Comparison of ENCODE assay signal across 27 cellular contexts in genomic region chr1:185701650-185702049, GRCh38. TPM values are rescaled to one million over a fixed set of nuclear protein-coding genes. Genes with fewer than 3 reads are reported as not detected.
"Had no signal": no experiment of that assay in that cellular context is flagged by ENCODE, and none has a peak within 500 bp of the region (broad histone marks: within the 10 kb centered on the region; RNA-seq: fewer than 3 reads in every experiment).

No MANE protein-coding gene starts in this region.

- H3K4me1 ChIP-seq: gastroesophageal sphincter, right atrium auricular region, upper lobe of left lung, vagina had no signal

- H3K9me3 ChIP-seq: gastroesophageal sphincter, right atrium auricular region, thoracic aorta, upper lobe of left lung, vagina had no signal

- H3K4me3 Mint-ChIP-seq: activated CD4-positive, alpha-beta T cell treated with anti-CD3 and anti-CD28 coated beads for 36 hours; activated naive CD8-positive, alpha-beta T cell treated with anti-CD3 and anti-CD28 coated beads, Interleukin-2, amount 50 U/mL, for 24 hours; activated T-cell treated with anti-CD3 and anti-CD28 coated beads, Interleukin-2, amount 50 U/mL, for 24 hours; effector memory CD8-positive, alpha-beta T cell; immature natural killer cell; memory B cell; naive thymus-derived CD8-positive, alpha-beta T cell; neural crest cell; stimulated activated naive CD8-positive, alpha-beta T cell treated with anti-CD3 and anti-CD28 coated beads, Interleukin-15, Interleukin-2, amounts not matched to agents 100 ng/mL and 50 ng/mL, for 24 hours; T-helper 17 cell had no signal

- H3K27ac Mint-ChIP-seq: activated CD4-positive, alpha-beta T cell treated with anti-CD3 and anti-CD28 coated beads for 36 hours; activated naive CD8-positive, alpha-beta T cell treated with anti-CD3 and anti-CD28 coated beads, Interleukin-2, amount 50 U/mL, for 24 hours; activated T-cell treated with anti-CD3 and anti-CD28 coated beads, Interleukin-2, amount 50 U/mL, for 24 hours; effector memory CD8-positive, alpha-beta T cell; immature natural killer cell; memory B cell; naive thymus-derived CD8-positive, alpha-beta T cell; stimulated activated naive CD8-positive, alpha-beta T cell treated with anti-CD3 and anti-CD28 coated beads, Interleukin-15, Interleukin-2, amounts not matched to agents 100 ng/mL and 50 ng/mL, for 24 hours; T-helper 17 cell had no signal

- H3K4me1 Mint-ChIP-seq: immature natural killer cell, neural crest cell had no signal

- H3K27me3 ChIP-seq: gastroesophageal sphincter, right atrium auricular region, upper lobe of left lung, vagina had no signal

- H3K36me3 Mint-ChIP-seq: memory B cell; naive thymus-derived CD8-positive, alpha-beta T cell had no signal

- H3K4me3 ChIP-seq: gastroesophageal sphincter, right atrium auricular region, thoracic aorta, upper lobe of left lung, vagina had no signal

- ATAC-seq: activated naive CD8-positive, alpha-beta T cell treated with anti-CD3 and anti-CD28 coated beads, Interleukin-2, amount 50 U/mL, for 24 hours; effector memory CD8-positive, alpha-beta T cell; gastroesophageal sphincter; naive thymus-derived CD8-positive, alpha-beta T cell; T-helper 17 cell had no signal

- H3K9me3 Mint-ChIP-seq: activated naive CD8-positive, alpha-beta T cell treated with anti-CD3 and anti-CD28 coated beads, Interleukin-2, amount 50 U/mL, for 24 hours; activated T-cell treated with anti-CD3 and anti-CD28 coated beads, Interleukin-2, amount 50 U/mL, for 24 hours; effector memory CD8-positive, alpha-beta T cell; memory B cell; naive thymus-derived CD8-positive, alpha-beta T cell; stimulated activated naive CD8-positive, alpha-beta T cell treated with anti-CD3 and anti-CD28 coated beads, Interleukin-15, Interleukin-2, amounts not matched to agents 100 ng/mL and 50 ng/mL, for 24 hours had no signal

- H3K36me3 ChIP-seq: gastroesophageal sphincter, right atrium auricular region, thoracic aorta, upper lobe of left lung, vagina had no signal

- H3K27ac ChIP-seq: gastroesophageal sphincter, right atrium auricular region, thoracic aorta, upper lobe of left lung, vagina had no signal

- DNase-seq: activated CD4-positive, alpha-beta T cell treated with anti-CD3 and anti-CD28 coated beads for 36 hours; activated CD4-positive, CD25-positive, alpha-beta regulatory T cell; activated CD8-positive, alpha-beta memory T cell treated with anti-CD3 and anti-CD28 coated beads for 24 hours; activated CD8-positive, alpha-beta memory T cell treated with anti-CD3 and anti-CD28 coated beads, Interleukin-2, amount 50 U/mL, for 48 hours; activated gamma-delta T cell treated with Interleukin-2 at 50 U/mL for 16 hours; activated naive CD4-positive, alpha-beta T cell treated with anti-CD3 and anti-CD28 coated beads, Interleukin-2, amount 50 U/mL, for 16 hours; activated naive CD8-positive, alpha-beta T cell treated with anti-CD3 and anti-CD28 coated beads, Interleukin-2, amount 50 U/mL, for 24 hours; activated T-cell treated with anti-CD3 and anti-CD28 coated beads, Interleukin-2, amount 50 U/mL, for 24 hours; amygdala; caudate nucleus; cortex of kidney; effector memory CD8-positive, alpha-beta T cell; hippocampal formation; immature natural killer cell; naive thymus-derived CD8-positive, alpha-beta T cell; nucleus accumbens; stimulated activated CD4-positive, alpha-beta T cell treated with anti-CD3 and anti-CD28 coated beads, Interleukin-15, amount 100 ng/mL, for 24 hours; stimulated activated CD4-positive, alpha-beta T cell treated with anti-CD3 and anti-CD28 coated beads, Interleukin-2, amount 100 ng/mL, for 48 hours; T-helper 17 cell; upper lobe of left lung had no signal

RNA-seq across cellular contexts. Expression of gene HMCN1, which starts 32.5 kb away (rescaled TPM):
- polyA plus RNA-seq: naive thymus-derived CD8-positive, alpha-beta T cell had no signal
